1 cellular context compared by ENCODE assay signal in the genomic region with DNA sequence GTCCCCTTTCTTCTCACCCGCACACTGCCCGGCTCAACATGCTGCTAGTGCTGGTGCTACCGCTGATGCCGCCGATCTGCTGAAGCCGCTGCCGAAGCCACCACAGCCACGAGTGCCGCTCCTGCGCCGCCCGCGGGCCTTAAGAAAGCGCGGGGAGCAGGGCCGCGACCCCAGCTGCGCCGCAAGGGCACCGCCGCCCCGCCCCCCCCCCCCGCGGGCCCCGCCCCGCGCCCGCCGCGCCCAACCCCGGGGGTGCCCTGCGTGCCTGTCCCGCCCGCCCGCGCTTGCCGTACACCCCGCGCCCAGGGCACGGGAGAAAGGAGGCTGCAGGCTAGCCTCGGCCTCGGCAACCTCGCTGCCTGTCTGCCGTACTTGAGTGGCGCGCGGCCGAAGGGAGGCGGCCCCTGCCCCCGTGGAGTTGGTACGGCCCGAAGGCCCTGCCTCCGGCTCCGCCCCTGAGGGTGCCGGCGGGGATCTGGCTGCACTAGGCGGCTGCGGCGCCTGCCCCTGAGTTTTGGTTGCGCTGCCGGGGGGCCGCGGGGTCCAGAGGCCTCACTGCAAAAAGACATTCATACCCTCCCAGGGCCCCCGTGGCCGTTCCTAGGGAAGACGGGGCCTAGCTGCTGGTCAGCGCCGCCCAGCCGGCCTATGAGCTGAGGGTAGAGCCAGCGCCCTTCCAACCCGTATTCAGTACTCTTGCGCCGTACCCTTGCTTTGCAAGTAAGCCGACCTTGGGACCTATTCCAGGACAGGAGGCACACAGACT.
A peak's percentile ranks its signal among the peaks of the same experiment; 100 is the strongest.
TF ChIP-seq lines count a peak whose summit lies in the region.

SOD2 (minus strand) TSS at position 114 of the 766 bp plus-strand sequence; CDS start at position 40, 74 bp downstream.

TF ChIP-seq in HepG2, 621 proteins besides CTCF, POLR2A, EP300 and RAD21 (continued from another document and continues in another):
- TF ChIP-seq ATF3 (CRISPR knock-in tag; IDR thresholded peaks at IDR 0.05): peak; percentile 56
- TF ChIP-seq, protein P1, sequence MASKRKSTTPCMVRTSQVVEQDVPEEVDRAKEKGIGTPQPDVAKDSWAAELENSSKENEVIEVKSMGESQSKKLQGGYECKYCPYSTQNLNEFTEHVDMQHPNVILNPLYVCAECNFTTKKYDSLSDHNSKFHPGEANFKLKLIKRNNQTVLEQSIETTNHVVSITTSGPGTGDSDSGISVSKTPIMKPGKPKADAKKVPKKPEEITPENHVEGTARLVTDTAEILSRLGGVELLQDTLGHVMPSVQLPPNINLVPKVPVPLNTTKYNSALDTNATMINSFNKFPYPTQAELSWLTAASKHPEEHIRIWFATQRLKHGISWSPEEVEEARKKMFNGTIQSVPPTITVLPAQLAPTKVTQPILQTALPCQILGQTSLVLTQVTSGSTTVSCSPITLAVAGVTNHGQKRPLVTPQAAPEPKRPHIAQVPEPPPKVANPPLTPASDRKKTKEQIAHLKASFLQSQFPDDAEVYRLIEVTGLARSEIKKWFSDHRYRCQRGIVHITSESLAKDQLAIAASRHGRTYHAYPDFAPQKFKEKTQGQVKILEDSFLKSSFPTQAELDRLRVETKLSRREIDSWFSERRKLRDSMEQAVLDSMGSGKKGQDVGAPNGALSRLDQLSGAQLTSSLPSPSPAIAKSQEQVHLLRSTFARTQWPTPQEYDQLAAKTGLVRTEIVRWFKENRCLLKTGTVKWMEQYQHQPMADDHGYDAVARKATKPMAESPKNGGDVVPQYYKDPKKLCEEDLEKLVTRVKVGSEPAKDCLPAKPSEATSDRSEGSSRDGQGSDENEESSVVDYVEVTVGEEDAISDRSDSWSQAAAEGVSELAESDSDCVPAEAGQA (IDR thresholded peaks at IDR 0.05; ENCODE audit: low read depth): peak; percentile 43; the same call in 1 of the 2 replicates
- TF ChIP-seq, protein P1 (CRISPR knock-in tag; IDR thresholded peaks at IDR 0.05; ENCODE audit: borderline replicate concordance): no peak
- no peak for TF ChIP-seq SMC3 (IDR thresholded peaks at IDR 0.05; ENCODE audit: low read length)
- peak; percentile 40 for TF ChIP-seq ZBTB25 (CRISPR knock-in tag; IDR thresholded peaks at IDR 0.05)
- no peak; the same call in 1 of the 2 replicates for TF ChIP-seq CC2D1A (CRISPR knock-in tag; IDR thresholded peaks at IDR 0.05)
- TF ChIP-seq TRIM24 (CRISPR knock-in tag; IDR thresholded peaks at IDR 0.05): 0 out of 2 replicates have a peak, but pooled peaks have one; percentile 30
- peak; percentile 67 for TF ChIP-seq ZNF616 (CRISPR knock-in tag; IDR thresholded peaks at IDR 0.05; ENCODE audit: low read depth)
- no peak for TF ChIP-seq MAFG (CRISPR knock-in tag; IDR thresholded peaks at IDR 0.05)
- TF ChIP-seq TFDP2 (CRISPR knock-in tag; IDR thresholded peaks at IDR 0.05): peak; percentile 76
- peak; percentile 52; the same call in 1 of the 2 replicates for TF ChIP-seq SMAD1 (CRISPR knock-in tag; IDR thresholded peaks at IDR 0.05; ENCODE audit: borderline replicate concordance, low read depth)
- TF ChIP-seq NFYB (CRISPR knock-in tag; IDR thresholded peaks at IDR 0.05): peak; percentile 60
- TF ChIP-seq TARDBP (CRISPR knock-in tag; IDR thresholded peaks at IDR 0.05): no peak; the same call in 1 of the 2 replicates
- peak; percentile 67 for TF ChIP-seq RARA (CRISPR knock-in tag; IDR thresholded peaks at IDR 0.05)
- TF ChIP-seq PLRG1 (conservative IDR thresholded peaks at IDR 0.05): no peak
- TF ChIP-seq SNAI1 (CRISPR knock-in tag; IDR thresholded peaks at IDR 0.05; ENCODE audit: borderline replicate concordance): peak; percentile 99
- TF ChIP-seq, protein P2, sequence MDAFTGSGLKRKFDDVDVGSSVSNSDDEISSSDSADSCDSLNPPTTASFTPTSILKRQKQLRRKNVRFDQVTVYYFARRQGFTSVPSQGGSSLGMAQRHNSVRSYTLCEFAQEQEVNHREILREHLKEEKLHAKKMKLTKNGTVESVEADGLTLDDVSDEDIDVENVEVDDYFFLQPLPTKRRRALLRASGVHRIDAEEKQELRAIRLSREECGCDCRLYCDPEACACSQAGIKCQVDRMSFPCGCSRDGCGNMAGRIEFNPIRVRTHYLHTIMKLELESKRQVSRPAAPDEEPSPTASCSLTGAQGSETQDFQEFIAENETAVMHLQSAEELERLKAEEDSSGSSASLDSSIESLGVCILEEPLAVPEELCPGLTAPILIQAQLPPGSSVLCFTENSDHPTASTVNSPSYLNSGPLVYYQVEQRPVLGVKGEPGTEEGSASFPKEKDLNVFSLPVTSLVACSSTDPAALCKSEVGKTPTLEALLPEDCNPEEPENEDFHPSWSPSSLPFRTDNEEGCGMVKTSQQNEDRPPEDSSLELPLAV (CRISPR knock-in tag; conservative IDR thresholded peaks at IDR 0.05; ENCODE audit: low read depth): peak; percentile 43; the same call in 1 of the 2 replicates
- no peak for TF ChIP-seq GABPA (IDR thresholded peaks at IDR 0.05; ENCODE audit: low read depth, low read length)
- TF ChIP-seq GABPA (CRISPR knock-in tag; IDR thresholded peaks at IDR 0.05; ENCODE audit: low read depth): 0 out of 2 replicates have a peak, but pooled peaks have one; percentile 11
- TF ChIP-seq STAG1 (CRISPR knock-in tag; IDR thresholded peaks at IDR 0.05): no peak; the same call in 1 of the 2 replicates
- peak; percentile 86 for TF ChIP-seq ZKSCAN8 (CRISPR knock-in tag; IDR thresholded peaks at IDR 0.05; ENCODE audit: borderline replicate concordance)
- TF ChIP-seq ARID4A (CRISPR knock-in tag; IDR thresholded peaks at IDR 0.05; ENCODE audit: borderline replicate concordance): peak; percentile 89
- TF ChIP-seq, protein P3, sequence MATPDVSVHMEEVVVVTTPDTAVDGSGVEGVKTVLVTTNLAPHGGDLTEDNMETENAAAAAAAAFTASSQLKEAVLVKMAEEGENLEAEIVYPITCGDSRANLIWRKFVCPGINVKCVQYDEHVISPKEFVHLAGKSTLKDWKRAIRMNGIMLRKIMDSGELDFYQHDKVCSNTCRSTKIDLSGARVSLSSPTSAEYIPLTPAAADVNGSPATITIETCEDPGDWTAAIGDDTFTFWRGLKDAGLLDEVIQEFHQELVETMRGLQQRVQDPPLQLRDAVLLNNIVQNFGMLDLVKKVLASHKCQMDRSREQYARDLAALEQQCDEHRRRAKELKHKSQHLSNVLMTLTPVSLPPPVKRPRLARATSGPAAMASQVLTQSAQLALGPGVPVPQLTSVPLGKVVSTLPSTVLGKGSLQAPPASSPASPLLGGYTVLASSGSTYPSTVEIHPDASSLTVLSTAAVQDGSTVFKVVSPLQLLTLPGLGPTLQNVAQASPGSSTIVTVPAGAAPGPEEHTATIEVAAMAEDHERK (CRISPR knock-in tag; IDR thresholded peaks at IDR 0.05; ENCODE audit: low read depth): peak; percentile 4; the same call in 1 of the 2 replicates
- TF ChIP-seq ZNF7 (CRISPR knock-in tag; IDR thresholded peaks at IDR 0.05): peak; percentile 8; the same call in 1 of the 2 replicates
- peak; percentile 42; the same call in 1 of the 2 replicates for TF ChIP-seq CBX5 (CRISPR knock-in tag; IDR thresholded peaks at IDR 0.05; ENCODE audit: borderline replicate concordance)
- TF ChIP-seq TCF7 (IDR thresholded peaks at IDR 0.05; ENCODE audit: low read depth): peak; percentile 36; the same call in 1 of the 2 replicates
- no peak; the same call in none of the 2 replicates for TF ChIP-seq ZBTB14 (CRISPR knock-in tag; IDR thresholded peaks at IDR 0.05)
- TF ChIP-seq HNRNPK (IDR thresholded peaks at IDR 0.05; ENCODE audit: low read depth, low read length, poor library complexity, severe bottlenecking): peak; percentile 88
- no peak for TF ChIP-seq XBP1 (CRISPR knock-in tag; IDR thresholded peaks at IDR 0.05)
- TF ChIP-seq MED8 (CRISPR knock-in tag; IDR thresholded peaks at IDR 0.05; ENCODE audit: insufficient replicate concordance): peak; percentile 86
- TF ChIP-seq ZNF251 (CRISPR knock-in tag; IDR thresholded peaks at IDR 0.05): 0 out of 2 replicates have a peak, but pooled peaks have one; percentile 51
- TF ChIP-seq KLF15 (CRISPR knock-in tag; IDR thresholded peaks at IDR 0.05; ENCODE audit: borderline replicate concordance): peak; percentile 59; the same call in 1 of the 2 replicates
- TF ChIP-seq TP53 (CRISPR knock-in tag; conservative IDR thresholded peaks at IDR 0.05): peak; percentile 3; the same call in 1 of the 2 replicates
- TF ChIP-seq PHF21A (CRISPR knock-in tag; IDR thresholded peaks at IDR 0.05): peak; percentile 92
- TF ChIP-seq SP4 (CRISPR knock-in tag; IDR thresholded peaks at IDR 0.05): peak; percentile 97
- TF ChIP-seq SRSF1 (optimal IDR thresholded peaks at IDR 0.05; ENCODE audit: low read depth, low read length): peak; percentile 75
- peak; percentile 65; the same call in 1 of the 2 replicates for TF ChIP-seq ZNF333 (CRISPR knock-in tag; IDR thresholded peaks at IDR 0.05; ENCODE audit: borderline replicate concordance)
